ENCODE assay signal across 20 cellular contexts in the genomic region with DNA sequence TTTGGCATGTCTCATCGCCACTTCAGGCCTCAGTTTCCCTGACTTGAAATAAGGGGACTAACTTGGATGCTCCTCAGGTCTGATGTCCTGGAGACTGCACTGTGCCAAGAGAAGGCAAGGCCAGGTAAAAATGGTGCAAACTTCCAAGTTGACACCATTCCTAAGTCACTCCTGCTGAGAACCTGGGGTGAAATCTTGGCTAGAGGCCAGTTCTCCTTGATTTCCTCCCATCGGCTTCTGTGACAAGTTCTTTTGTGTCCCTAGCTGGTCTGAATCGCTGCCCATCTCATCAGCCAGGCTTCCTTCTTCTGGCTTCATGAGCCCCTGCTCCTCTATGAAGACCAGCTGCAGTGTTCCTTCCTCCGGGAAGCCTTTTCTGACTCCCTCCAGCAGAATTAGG.
"Had no signal": no experiment of that assay in that cellular context is flagged by ENCODE, and none has a peak within 500 bp of the region (broad histone marks: within the 10 kb centered on the region; RNA-seq: fewer than 3 reads in every experiment).

No MANE protein-coding gene starts in this region.

- H3K36me3 ChIP-seq: left lung, tibial artery had no signal

- H3K27me3 Mint-ChIP-seq: activated CD8-positive, alpha-beta T cell treated with anti-CD3 and anti-CD28 coated beads for 36 hours had no signal

- H3K36me3 Mint-ChIP-seq: natural killer cell had no signal

- ATAC-seq: foreskin keratinocyte, left lung, natural killer cell had no signal

- DNase-seq: activated CD4-positive, alpha-beta T cell treated with anti-CD3 and anti-CD28 coated beads for 48 hours; activated CD8-positive, alpha-beta memory T cell treated with anti-CD3 and anti-CD28 coated beads, Interleukin-2, amount 50 U/mL, for 4 hours; activated CD8-positive, alpha-beta T cell treated with anti-CD3 and anti-CD28 coated beads for 36 hours; activated gamma-delta T cell; activated T-cell treated with anti-CD3 and anti-CD28 coated beads, Interleukin-2, amount 50 U/mL, for 48 hours; aorta; cortex of kidney; effector memory CD4-positive, alpha-beta T cell; foreskin keratinocyte; glutamatergic neuron; hypothalamus; kidney; left lung; mammary epithelial cell; natural killer cell; posterior cingulate gyrus; retina; stimulated activated CD4-positive, alpha-beta T cell treated with anti-CD3 and anti-CD28 coated beads, Interleukin-12 subunit alpha, Interleukin-12 subunit beta, amount 100 ng/mL, for 4 hours; stimulated activated CD4-positive, alpha-beta T cell treated with anti-CD3 and anti-CD28 coated beads, Interleukin-2, amount 100 ng/mL, for 24 hours; tibial artery had no signal

- H3K9me3 ChIP-seq: left lung, tibial artery had no signal

- H3K4me3 Mint-ChIP-seq: activated CD8-positive, alpha-beta T cell treated with anti-CD3 and anti-CD28 coated beads for 36 hours; natural killer cell had no signal

- H3K27ac Mint-ChIP-seq: natural killer cell had no signal

- H3K9me3 Mint-ChIP-seq: activated CD8-positive, alpha-beta T cell treated with anti-CD3 and anti-CD28 coated beads for 36 hours; natural killer cell had no signal

- H3K4me3 ChIP-seq: left lung, tibial artery had no signal

- H3K27ac ChIP-seq: foreskin keratinocyte, left lung, tibial artery had no signal

- H3K4me1 ChIP-seq: foreskin keratinocyte, left lung, tibial artery had no signal

- H3K27me3 ChIP-seq: left lung, tibial artery had no signal
